12 cellular contexts compared by ENCODE assay signal in genomic region chr19:49954092-49954825, GRCh38. TPM values are rescaled to one million over a fixed set of nuclear protein-coding genes. Genes with fewer than 3 reads are reported as not detected.
A peak's percentile ranks its signal among the peaks of the same experiment; 100 is the strongest.
DNase-seq lines count a peak whose midpoint lies in the region; ATAC-seq and TF ChIP-seq lines count a peak whose summit lies in the region.
"Had no signal": no experiment of that assay in that cellular context is flagged by ENCODE, and none has a peak within 500 bp of the region (broad histone marks: within the 10 kb centered on the region; RNA-seq: fewer than 3 reads in every experiment).

No MANE protein-coding gene starts in this region.

- no peak overlapping the region for H3K4me3 Mint-ChIP-seq in activated T-helper 2 cell treated with anti-CD3 and anti-CD28 coated beads, Interferon-gamma antibody, Interleukin-2, Interleukin-4, amounts not matched to agents 10 μg/mL and 5 μg/mL and 100 μg/mL, durations not matched to agents 14 hours and 24 hours and 36 hours (ENCODE audit: low read depth)
- H3K4me3 Mint-ChIP-seq: activated naive CD4-positive, alpha-beta T cell treated with anti-CD3 and anti-CD28 coated beads, Interleukin-2, amount 50 U/mL, for 24 hours had no signal

- intact Hi-C loops in activated T-helper 2 cell treated with anti-CD3 and anti-CD28 coated beads, Interferon-gamma antibody, Interleukin-2, Interleukin-4, amounts not matched to agents 10 μg/mL and 5 μg/mL and 100 μg/mL, durations not matched to agents 14 hours and 24 hours and 36 hours (cut with micrococcal nuclease) = no loop called here

- H3K27ac Mint-ChIP-seq in activated T-helper 2 cell treated with anti-CD3 and anti-CD28 coated beads, Interferon-gamma antibody, Interleukin-2, Interleukin-4, amounts not matched to agents 10 μg/mL and 5 μg/mL and 100 μg/mL, durations not matched to agents 14 hours and 24 hours and 36 hours = no peak overlapping the region

- no peak for TF ChIP-seq CTCF in fibroblast of mammary gland (conservative IDR thresholded peaks at IDR 0.05; ENCODE audit: control insufficient read depth, insufficient read depth, low read depth, low read length)
- TF ChIP-seq CTCF in omental fat pad (IDR thresholded peaks at IDR 0.05) = no peak

- DNase-seq in GF-D8 (lab: John Stamatoyannopoulos, UW) (peak; percentile 22), NCI-H526 treated with DMSO at 0.1 percent for 48 hours (lab: John Stamatoyannopoulos, UW) (peak; percentile 62), fibroblast of mammary gland (ENCODE audit: low read depth) (peak; percentile 23), omental fat pad (ENCODE audit: low spot score) (no peak), NCI-H2227 (lab: John Stamatoyannopoulos, UW; ENCODE audit: unreplicated experiment) (no peak)
- DNase-seq in activated T-helper 2 cell treated with anti-CD3 and anti-CD28 coated beads, Interferon-gamma antibody, Interleukin-2, Interleukin-4, amounts not matched to agents 10 μg/mL and 5 μg/mL and 100 μg/mL, durations not matched to agents 14 hours and 24 hours and 36 hours (ENCODE audit: low spot score) = no peak
- DNase-seq: DMS79, HCEC 1CT, small intestine had no signal

- peak; percentile 74 for ATAC-seq in omental fat pad (ENCODE audit: low FRiP score)
- ATAC-seq in HG03354 (IDR thresholded peaks at IDR 0.05; ENCODE audit: poor library complexity, severe bottlenecking, unreplicated experiment) = no peak
- no peak for ATAC-seq in GM18861 (IDR thresholded peaks at IDR 0.05; ENCODE audit: unreplicated experiment)

- no peak overlapping the region for H3K4me3 ChIP-seq in fibroblast of mammary gland (ENCODE audit: control insufficient read depth, low read depth, low read length)

- peaks cover 6% of the 10 kb centered on the region for H3K4me1 Mint-ChIP-seq in activated T-helper 2 cell treated with anti-CD3 and anti-CD28 coated beads, Interferon-gamma antibody, Interleukin-2, Interleukin-4, amounts not matched to agents 10 μg/mL and 5 μg/mL and 100 μg/mL, durations not matched to agents 14 hours and 24 hours and 36 hours (ENCODE audit: low read depth)

- H3K27me3 Mint-ChIP-seq in activated T-helper 2 cell treated with anti-CD3 and anti-CD28 coated beads, Interferon-gamma antibody, Interleukin-2, Interleukin-4, amounts not matched to agents 10 μg/mL and 5 μg/mL and 100 μg/mL, durations not matched to agents 14 hours and 24 hours and 36 hours (ENCODE audit: low read depth) = peaks cover 13% of the 10 kb centered on the region

- H3K36me3 Mint-ChIP-seq in activated T-helper 2 cell treated with anti-CD3 and anti-CD28 coated beads, Interferon-gamma antibody, Interleukin-2, Interleukin-4, amounts not matched to agents 10 μg/mL and 5 μg/mL and 100 μg/mL, durations not matched to agents 14 hours and 24 hours and 36 hours (ENCODE audit: low read depth) = no peaks in the 10 kb centered on the region
- H3K36me3 Mint-ChIP-seq: activated naive CD4-positive, alpha-beta T cell treated with anti-CD3 and anti-CD28 coated beads, Interleukin-2, amount 50 U/mL, for 24 hours had no signal

- H3K9me3 Mint-ChIP-seq in activated T-helper 2 cell treated with anti-CD3 and anti-CD28 coated beads, Interferon-gamma antibody, Interleukin-2, Interleukin-4, amounts not matched to agents 10 μg/mL and 5 μg/mL and 100 μg/mL, durations not matched to agents 14 hours and 24 hours and 36 hours = no peaks in the 10 kb centered on the region
- H3K9me3 Mint-ChIP-seq: activated naive CD4-positive, alpha-beta T cell treated with anti-CD3 and anti-CD28 coated beads, Interleukin-2, amount 50 U/mL, for 24 hours had no signal

RNA-seq across cellular contexts. Expression of gene SIGLEC11, which starts 6.7 kb away (rescaled TPM):
- 1 to 10 TPM; 1.7 to 9.0 (median 5.1) TPM for total RNA-seq in omental fat pad
- not detected in 2 replicates for total RNA-seq in activated T-helper 2 cell treated with anti-CD3 and anti-CD28 coated beads, Interferon-gamma antibody, Interleukin-2, Interleukin-4, amounts not matched to agents 10 μg/mL and 5 μg/mL and 100 μg/mL, durations not matched to agents 14 hours and 24 hours and 36 hours

RNA-seq across cellular contexts. Expression of gene NUP62, which starts 25.0 kb away (rescaled TPM):
- 10 to 100 TPM; 24.9 to 45.5 (median 30.6) TPM for total RNA-seq in omental fat pad
- total RNA-seq in activated T-helper 2 cell treated with anti-CD3 and anti-CD28 coated beads, Interferon-gamma antibody, Interleukin-2, Interleukin-4, amounts not matched to agents 10 μg/mL and 5 μg/mL and 100 μg/mL, durations not matched to agents 14 hours and 24 hours and 36 hours = 170 and 178 TPM in 2 replicates

RNA-seq across cellular contexts. Expression of gene ATF5, which starts 25.3 kb away (rescaled TPM):
- 10 to 100 TPM; 10.2 to 17.7 (median 15.7) TPM for total RNA-seq in omental fat pad
- 26.0 and 28.3 TPM in 2 replicates for total RNA-seq in activated T-helper 2 cell treated with anti-CD3 and anti-CD28 coated beads, Interferon-gamma antibody, Interleukin-2, Interleukin-4, amounts not matched to agents 10 μg/mL and 5 μg/mL and 100 μg/mL, durations not matched to agents 14 hours and 24 hours and 36 hours

RNA-seq across cellular contexts. Expression of gene IL4I1, which starts 57.6 kb away (rescaled TPM):
- 1 to 10 TPM in 2 of 4 donors, under 1 TPM in 1, not detected in 1; 0.56 to 5.5 (median 1.5) TPM for total RNA-seq in omental fat pad
- total RNA-seq in activated T-helper 2 cell treated with anti-CD3 and anti-CD28 coated beads, Interferon-gamma antibody, Interleukin-2, Interleukin-4, amounts not matched to agents 10 μg/mL and 5 μg/mL and 100 μg/mL, durations not matched to agents 14 hours and 24 hours and 36 hours = 42.3 and 42.4 TPM in 2 replicates

Comparison
In these comparisons a context has a peak if more than half of its experiments do, and no peak if none do; other contexts are left out.
1. DNase-seq: peak in GF-D8 (single experiment), NCI-H526 treated with DMSO at 0.1 percent for 48 hours (single experiment) and fibroblast of mammary gland (single experiment); none in omental fat pad (single experiment), activated T-helper 2 cell treated with anti-CD3 and anti-CD28 coated beads, Interferon-gamma antibody, Interleukin-2, Interleukin-4, amounts not matched to agents 10 μg/mL and 5 μg/mL and 100 μg/mL, durations not matched to agents 14 hours and 24 hours and 36 hours (single experiment) and NCI-H2227 (single experiment).